9 cellular contexts compared by ENCODE assay signal in genomic region chr3:13647314-13648059, GRCh38.
A peak's percentile ranks its signal among the peaks of the same experiment; 100 is the strongest.
DNase-seq lines count a peak whose midpoint lies in the region; ATAC-seq and TF ChIP-seq lines count a peak whose summit lies in the region.
"Had no signal": no experiment of that assay in that cellular context is flagged by ENCODE, and none has a peak within 500 bp of the region (broad histone marks: within the 10 kb centered on the region; RNA-seq: fewer than 3 reads in every experiment).

No MANE protein-coding gene starts in this region.

- H3K27ac ChIP-seq in CD8-positive, alpha-beta T cell (ENCODE audit: low read depth, low read length) = no peak overlapping the region
- H3K27ac ChIP-seq in lower lobe of right lung = no peak overlapping the region
- no peak overlapping the region for H3K27ac ChIP-seq in colonic mucosa
- H3K27ac ChIP-seq: heart left ventricle had no signal

- POLR2A ChIA-PET in CD8-positive, alpha-beta T cell (lab: Charles Lee) = interaction anchor here (0.9 to 1.5 kb wide), 3 partner anchors 10 to 168 kb away, joined by 3 to 6 read pairs (median 3); partner anchors contain the start of gene HDAC11
- POLR2A ChIA-PET in activated CD4-positive, alpha-beta memory T cell treated with anti-CD3 and anti-CD28 coated beads for 36 hours (lab: Charles Lee) = no interaction called here

- no peaks in the 10 kb centered on the region for H3K9me3 ChIP-seq in CD8-positive, alpha-beta T cell (ENCODE audit: low read length)
- no peaks in the 10 kb centered on the region for H3K9me3 ChIP-seq in lower lobe of right lung
- H3K9me3 ChIP-seq in colonic mucosa = no peaks in the 10 kb centered on the region
- H3K9me3 ChIP-seq: heart left ventricle had no signal

- H3K4me1 Mint-ChIP-seq in CD8-positive, alpha-beta T cell (ENCODE audit: low read depth) = peaks cover 34% of the 10 kb centered on the region
- peaks cover 18% of the 10 kb centered on the region for H3K4me1 Mint-ChIP-seq in activated CD4-positive, alpha-beta memory T cell treated with anti-CD3 and anti-CD28 coated beads for 36 hours (ENCODE audit: low read depth)

- intact Hi-C loops in CD8-positive, alpha-beta T cell (cut with DNase I, micrococcal nuclease) = loop anchor here (1.0 to 5.0 kb wide), 3 partner anchors 151 to 555 kb away; no protein-coding TSS in a partner anchor
- intact Hi-C loops in activated CD4-positive, alpha-beta memory T cell treated with anti-CD3 and anti-CD28 coated beads for 36 hours (cut with micrococcal nuclease) = loop anchor here (1.0 to 2.0 kb wide), 2 partner anchors 151 to 555 kb away; no protein-coding TSS in a partner anchor
- intact Hi-C loops in lower lobe of right lung (cut with DNase I) (loop anchor here (5.0 kb wide), 1 partner anchor 150 kb away; no protein-coding TSS in a partner anchor), colonic mucosa (cut with DNase I) (no loop called here)

- H3K9ac ChIP-seq in colonic mucosa (ENCODE audit: low read depth in 2 of 2, low read length in 2 of 2) = no peak overlapping the region

- ATAC-seq in CD8-positive, alpha-beta T cell = peak; percentile 18
- ATAC-seq in lower lobe of right lung (peak; percentile 27 to 32), GM19035 (IDR thresholded peaks at IDR 0.05; ENCODE audit: unreplicated experiment) (no peak), GM19455 (IDR thresholded peaks at IDR 0.05; ENCODE audit: unreplicated experiment) (no peak)

- CTCF ChIA-PET in CD8-positive, alpha-beta T cell (lab: Charles Lee) = interaction anchor here (0.7 to 23.4 kb wide), 30 partner anchors 10 to 756 kb away, joined by 3 to 670 read pairs (median 4); partner anchors contain the start of genes HDAC11 and WNT7A
- CTCF ChIA-PET in activated CD4-positive, alpha-beta memory T cell treated with anti-CD3 and anti-CD28 coated beads for 36 hours (lab: Charles Lee) = interaction anchor here (0.7 to 17.5 kb wide), 44 partner anchors 9 to 632 kb away, joined by 3 to 567 read pairs (median 5); partner anchors contain the start of genes HDAC11, NUP210 and WNT7A

- DNase-seq in CD8-positive, alpha-beta T cell = peak in 3 of 7 experiments; percentile 22 to 46 (median 26)
- peak; percentile 23 for DNase-seq in Jurkat, Clone E6-1 (ENCODE audit: low read depth, low spot score)
- peak; percentile 48 for DNase-seq in activated CD4-positive, alpha-beta memory T cell treated with anti-CD3 and anti-CD28 coated beads for 36 hours
- DNase-seq in lower lobe of right lung (no peak), colonic mucosa (no peak), NCI-H1105 treated with DMSO at 0.1 percent for 48 hours (lab: John Stamatoyannopoulos, UW) (no peak)

- no peak overlapping the region for H3K27ac Mint-ChIP-seq in CD8-positive, alpha-beta T cell
- no peak overlapping the region for H3K27ac Mint-ChIP-seq in activated CD4-positive, alpha-beta memory T cell treated with anti-CD3 and anti-CD28 coated beads for 36 hours

- H3K4me1 ChIP-seq in CD8-positive, alpha-beta T cell (ENCODE audit: insufficient read depth, low read length) = peaks cover 28% of the 10 kb centered on the region
- H3K4me1 ChIP-seq in lower lobe of right lung (peaks cover 16% of the 10 kb centered on the region), colonic mucosa (peaks cover 9% of the 10 kb centered on the region)

- no peaks in the 10 kb centered on the region for H3K36me3 ChIP-seq in CD8-positive, alpha-beta T cell (ENCODE audit: insufficient read depth, low read length)
- H3K36me3 ChIP-seq in lower lobe of right lung (no peaks in the 10 kb centered on the region), colonic mucosa (no peaks in the 10 kb centered on the region)
- H3K36me3 ChIP-seq: heart left ventricle had no signal

- H3K27me3 Mint-ChIP-seq in CD8-positive, alpha-beta T cell (ENCODE audit: low read depth) = peaks cover 15% of the 10 kb centered on the region
- peaks cover 8% of the 10 kb centered on the region for H3K27me3 Mint-ChIP-seq in activated CD4-positive, alpha-beta memory T cell treated with anti-CD3 and anti-CD28 coated beads for 36 hours

- H3K36me3 Mint-ChIP-seq in CD8-positive, alpha-beta T cell = no peaks in the 10 kb centered on the region
- H3K36me3 Mint-ChIP-seq in activated CD4-positive, alpha-beta memory T cell treated with anti-CD3 and anti-CD28 coated beads for 36 hours = no peaks in the 10 kb centered on the region

- H3K27me3 ChIP-seq in CD8-positive, alpha-beta T cell (ENCODE audit: insufficient read depth, low read length) = no peaks in the 10 kb centered on the region
- peaks cover 10% of the 10 kb centered on the region for H3K27me3 ChIP-seq in lower lobe of right lung (ENCODE audit: low read depth)
- H3K27me3 ChIP-seq in colonic mucosa = no peaks in the 10 kb centered on the region

- H3K4me3 ChIP-seq in CD8-positive, alpha-beta T cell (ENCODE audit: low read depth, low read length) = no peak overlapping the region
- no peak overlapping the region for H3K4me3 ChIP-seq in Jurkat, Clone E6-1 (ENCODE audit: low read length)
- no peak overlapping the region for H3K4me3 ChIP-seq in lower lobe of right lung
- no peak overlapping the region for H3K4me3 ChIP-seq in colonic mucosa

- no peak for TF ChIP-seq CTCF in CD8-positive, alpha-beta T cell (IDR thresholded peaks at IDR 0.05)
- no peak for TF ChIP-seq CTCF in lower lobe of right lung (IDR thresholded peaks at IDR 0.05)
- TF ChIP-seq CTCF in colonic mucosa (IDR thresholded peaks at IDR 0.05) = no peak

- H3K4me3 Mint-ChIP-seq in CD8-positive, alpha-beta T cell = peak overlapping the region; percentile 37
- no peak overlapping the region for H3K4me3 Mint-ChIP-seq in activated CD4-positive, alpha-beta memory T cell treated with anti-CD3 and anti-CD28 coated beads for 36 hours

- no peaks in the 10 kb centered on the region for H3K9me3 Mint-ChIP-seq in CD8-positive, alpha-beta T cell
- H3K9me3 Mint-ChIP-seq in activated CD4-positive, alpha-beta memory T cell treated with anti-CD3 and anti-CD28 coated beads for 36 hours = no peaks in the 10 kb centered on the region

Comparison
In these comparisons a context has a peak if more than half of its experiments do, and no peak if none do; other contexts are left out.
1. ATAC-seq: peak in CD8-positive, alpha-beta T cell (single experiment) and lower lobe of right lung (2 of 2); none in GM19035 (single experiment) and GM19455 (single experiment).
2. DNase-seq: peak in Jurkat, Clone E6-1 (single experiment) and activated CD4-positive, alpha-beta memory T cell treated with anti-CD3 and anti-CD28 coated beads for 36 hours (single experiment); none in lower lobe of right lung (single experiment), colonic mucosa (single experiment) and NCI-H1105 treated with DMSO at 0.1 percent for 48 hours (single experiment).